16 cellular contexts compared by ENCODE assay signal in the genomic region with DNA sequence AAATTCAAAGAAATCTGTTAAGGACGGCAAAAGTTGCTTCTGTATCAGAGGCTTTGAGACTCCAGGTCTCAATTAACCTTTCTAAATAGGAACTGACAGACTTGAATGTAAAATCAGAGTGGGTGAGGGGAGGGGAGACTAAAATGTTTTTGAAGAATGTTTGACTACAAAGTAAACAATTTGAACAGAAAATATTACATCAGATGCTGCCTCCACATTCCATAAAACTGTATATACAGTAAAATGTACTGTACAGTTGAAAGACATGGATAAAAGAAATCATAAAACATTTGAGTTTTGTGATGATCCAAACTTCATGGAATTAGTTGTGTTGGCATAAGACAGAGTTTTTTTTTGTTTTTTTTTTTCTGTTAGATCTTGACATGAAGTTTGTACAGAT. TPM values are rescaled to one million over a fixed set of nuclear protein-coding genes. Genes with fewer than 3 reads are reported as not detected.
DNase-seq lines count a peak whose midpoint lies in the region; ATAC-seq and TF ChIP-seq lines count a peak whose summit lies in the region.
"Had no signal": no experiment of that assay in that cellular context is flagged by ENCODE, and none has a peak within 500 bp of the region (broad histone marks: within the 10 kb centered on the region; RNA-seq: fewer than 3 reads in every experiment).

No MANE protein-coding gene starts in this region.

- H3K9ac ChIP-seq in GM23248, result no peak overlapping the region; the same call in 1 of the 2 replicates
- H3K9ac ChIP-seq in Karpas-422 (ENCODE audit: low read length), result no peak overlapping the region
- H3K9ac ChIP-seq: BLaER1 had no signal

- no peaks in the 10 kb centered on the region for H3K79me2 ChIP-seq in GM23248 (ENCODE audit: insufficient read depth)
- H3K79me2 ChIP-seq in Karpas-422 (ENCODE audit: low read length), result no peaks in the 10 kb centered on the region

- H3K4me3 Mint-ChIP-seq in osteocyte (ENCODE audit: unreplicated experiment), result no peak overlapping the region

- no peak for ATAC-seq in HG02642 (IDR thresholded peaks at IDR 0.05; ENCODE audit: poor library complexity, unreplicated experiment)
- no peak for ATAC-seq in sciatic nerve
- ATAC-seq in GM18858 (IDR thresholded peaks at IDR 0.05; ENCODE audit: unreplicated experiment), result no peak

- H3K36me3 Mint-ChIP-seq in osteocyte (ENCODE audit: unreplicated experiment), result no peaks in the 10 kb centered on the region

- no peaks in the 10 kb centered on the region for H3K9me2 ChIP-seq in GM23248 (ENCODE audit: insufficient read depth)
- no peaks in the 10 kb centered on the region for H3K9me2 ChIP-seq in Karpas-422 (replicated peaks; ENCODE audit: insufficient read depth, low read length)

- TF ChIP-seq CTCF in osteocyte (IDR thresholded peaks at IDR 0.05), result no peak

- H3K4me3 ChIP-seq in GM23248 (no peak overlapping the region), Karpas-422 (ENCODE audit: low read length) (no peak overlapping the region)
- H3K4me3 ChIP-seq: BLaER1, HAP-1 had no signal

- peak overlapping the region; percentile 71 for H3K4me2 ChIP-seq in GM23248 (ENCODE audit: unreplicated experiment)
- no peak overlapping the region for H3K4me2 ChIP-seq in Karpas-422 (ENCODE audit: low read depth, low read length, poor library complexity, severe bottlenecking)
- H3K4me2 ChIP-seq: BLaER1 had no signal

- H3K36me3 ChIP-seq in GM23248 (ENCODE audit: low read depth) (0 out of 2 replicates have a peak, but pooled peaks cover 2% of the 10 kb centered on the region), Karpas-422 (ENCODE audit: insufficient read depth, low read length) (no peaks in the 10 kb centered on the region)
- H3K36me3 ChIP-seq: BLaER1, HAP-1 had no signal

- no peaks in the 10 kb centered on the region for H3K27me3 Mint-ChIP-seq in osteocyte (ENCODE audit: unreplicated experiment)

- intact Hi-C loops in sciatic nerve (cut with DNase I), result no loop called here

- H3K9me3 ChIP-seq in GM23248 (ENCODE audit: low read depth) (no peaks in the 10 kb centered on the region), Karpas-422 (ENCODE audit: low read length) (no peaks in the 10 kb centered on the region)
- H3K9me3 ChIP-seq: BLaER1, HAP-1 had no signal

- DNase-seq in GM23248 (peak; percentile 36), RPMI8226 (peak; percentile 39), dedifferentiated amniotic fluid mesenchymal stem cell (ENCODE audit: extremely low spot score) (peak; percentile 44), osteocyte (ENCODE audit: extremely low spot score, unreplicated experiment) (no peak), Karpas-422 (no peak), sciatic nerve (ENCODE audit: low spot score) (no peak)
- DNase-seq: MM.1S, NCI-H1105 treated with DMSO at 0.1 percent for 48 hours, NCI-H187, NCI-H2171, NCI-H510A, SHP77 treated with DMSO at 0.1 percent for 48 hours had no signal

- peak overlapping the region; percentile 64 for H3K27ac Mint-ChIP-seq in osteocyte (ENCODE audit: unreplicated experiment)

- H4K20me1 ChIP-seq in GM23248 (ENCODE audit: insufficient read depth) (no peaks in the 10 kb centered on the region), Karpas-422 (ENCODE audit: insufficient read depth, low read depth, low read length) (no peaks in the 10 kb centered on the region)
- H4K20me1 ChIP-seq: BLaER1 had no signal

- H2AFZ ChIP-seq in GM23248, result peak overlapping the region; percentile 27; the same call in 1 of the 2 replicates
- H2AFZ ChIP-seq in Karpas-422 (ENCODE audit: low read length), result no peak overlapping the region

- in situ Hi-C loops in GM23248 (cut with MboI), result no loop called here

- peak overlapping the region; percentile 54 for H3K27ac ChIP-seq in GM23248
- no peak overlapping the region for H3K27ac ChIP-seq in Karpas-422 (ENCODE audit: low read length)
- H3K27ac ChIP-seq: BLaER1 had no signal

- H3K27me3 ChIP-seq in GM23248 (replicated peaks; ENCODE audit: insufficient read depth), result no peaks in the 10 kb centered on the region
- no peaks in the 10 kb centered on the region for H3K27me3 ChIP-seq in Karpas-422 (ENCODE audit: low read length)
- H3K27me3 ChIP-seq: BLaER1 had no signal

- peaks cover 56% of the 10 kb centered on the region for H3K4me1 ChIP-seq in GM23248 (ENCODE audit: insufficient read depth)
- H3K4me1 ChIP-seq in Karpas-422 (ENCODE audit: low read length), result peaks cover 5% of the 10 kb centered on the region
- H3K4me1 ChIP-seq: BLaER1 had no signal

- peaks cover 62% of the 10 kb centered on the region for H3F3A ChIP-seq in GM23248 (ENCODE audit: insufficient read depth)

- peaks cover 40% of the 10 kb centered on the region for H3K4me1 Mint-ChIP-seq in osteocyte (ENCODE audit: unreplicated experiment)

- WGBS in GM23248 (ENCODE audit: low coverage in 1 of 2, low lambda C conversion rate in 2 of 2, missing lambda C conversion rate in 2 of 2), 2 experiments, result 10% methylated on average over 1 of the region's 1 CpG

- H3K9me3 Mint-ChIP-seq in osteocyte (ENCODE audit: unreplicated experiment), result no peaks in the 10 kb centered on the region

RNA-seq across cellular contexts. Expression of gene POC1B, which starts 49.6 kb away (rescaled TPM):
- 8.3 and 16.8 TPM in 2 replicates for total RNA-seq in GM23248 (2014; rRNA removed; shearing (Covaris generic))
- polyA plus RNA-seq in GM23248 (2016; fragmentation: Nextera tagmentation; extraction: Ambion mirVana), result 14.5 and 15.0 TPM in 2 replicates
- total RNA-seq in osteocyte (9.9 and 10.2 TPM in 2 replicates), sciatic nerve (28.5 TPM)
- total RNA-seq in Karpas-422 (2014; rRNA removed; shearing (Covaris generic); ENCODE audit: low replicate concordance), result 17.1 and 60.3 TPM in 2 replicates

RNA-seq across cellular contexts. Expression of gene GALNT4, which starts 50.8 kb away (rescaled TPM):
- total RNA-seq in GM23248 (2014; rRNA removed; shearing (Covaris generic)), result 6.4 and 10.6 TPM in 2 replicates
- polyA plus RNA-seq in GM23248 (2016; fragmentation: Nextera tagmentation; extraction: Ambion mirVana), result 6.4 and 7.3 TPM in 2 replicates
- total RNA-seq in osteocyte, result 3.8 and 4.5 TPM in 2 replicates
- 7.1 and 7.3 TPM in 2 replicates for total RNA-seq in Karpas-422 (2014; rRNA removed; shearing (Covaris generic); ENCODE audit: low replicate concordance)
- 5.7 TPM for total RNA-seq in sciatic nerve

Comparison
In these comparisons a context has a peak if more than half of its experiments do, and no peak if none do; other contexts are left out.
1. DNase-seq: peak in GM23248 (single experiment), RPMI8226 (single experiment) and dedifferentiated amniotic fluid mesenchymal stem cell (single experiment); none in osteocyte (single experiment), Karpas-422 (single experiment) and sciatic nerve (single experiment).